24 cellular contexts compared by ENCODE assay signal in genomic region chr14:45204241-45204640, GRCh38.
"Had no signal": no experiment of that assay in that cellular context is flagged by ENCODE, and none has a peak within 500 bp of the region (broad histone marks: within the 10 kb centered on the region; RNA-seq: fewer than 3 reads in every experiment).

No MANE protein-coding gene starts in this region.

- DNase-seq: colonic mucosa; effector CD8-positive, alpha-beta T cell; endodermal cell; foreskin fibroblast; gastrocnemius medialis; heart left ventricle; islet precursor cell; kidney glomerular epithelial cell; left colon; left ventricle myocardium inferior; lower lobe of right lung; right lobe of liver; small intestine; stimulated activated CD4-positive, alpha-beta T cell treated with anti-CD3 and anti-CD28 coated beads, Interleukin-15, amount 100 ng/mL, for 24 hours; stimulated activated CD4-positive, alpha-beta T cell treated with anti-CD3 and anti-CD28 coated beads, Interleukin-2, amount 100 ng/mL, for 48 hours; stimulated activated naive B cell treated with anti-CD40 and anti-IgM and Interleukin-4, amounts not matched to agents 10 μg/mL and 1 μg/mL and 100 μg/mL, for 72 hours; upper lobe of left lung had no signal

- ATAC-seq: esophagus mucosa; gastrocnemius medialis; heart left ventricle; left colon; lower lobe of right lung; right lobe of liver; stimulated activated naive B cell treated with anti-CD40 and anti-IgM and Interleukin-4, amounts not matched to agents 10 μg/mL and 1 μg/mL and 100 μg/mL, for 72 hours had no signal

- FAIRE-seq: small intestine, urothelium cell line had no signal

- H3K27me3 Mint-ChIP-seq: dendritic cell treated with granulocyte-macrophage colony-stimulating factor and Interleukin-4, amounts not matched to agents 40 ng/mL and 50 ng/mL, for 4 days; progenitor cell of endocrine pancreas; stimulated activated naive B cell treated with anti-CD40 and anti-IgM and Interleukin-4, amounts not matched to agents 10 μg/mL and 1 μg/mL and 100 μg/mL, for 72 hours; stimulated activated naive CD8-positive, alpha-beta T cell treated with anti-CD3 and anti-CD28 coated beads, Interleukin-15, Interleukin-2, amounts not matched to agents 100 ng/mL and 50 ng/mL, for 24 hours had no signal

- H3K9me3 Mint-ChIP-seq: dendritic cell treated with granulocyte-macrophage colony-stimulating factor and Interleukin-4, amounts not matched to agents 40 ng/mL and 50 ng/mL, for 4 days; endodermal cell; nephron; neural progenitor cell; stimulated activated naive B cell treated with anti-CD40 and anti-IgM and Interleukin-4, amounts not matched to agents 10 μg/mL and 1 μg/mL and 100 μg/mL, for 72 hours; stimulated activated naive CD8-positive, alpha-beta T cell treated with anti-CD3 and anti-CD28 coated beads, Interleukin-15, Interleukin-2, amounts not matched to agents 100 ng/mL and 50 ng/mL, for 24 hours had no signal

- H3K4me3 Mint-ChIP-seq: dendritic cell treated with granulocyte-macrophage colony-stimulating factor and Interleukin-4, amounts not matched to agents 40 ng/mL and 50 ng/mL, for 4 days; endodermal cell; nephron; neural progenitor cell; stimulated activated naive B cell treated with anti-CD40 and anti-IgM and Interleukin-4, amounts not matched to agents 10 μg/mL and 1 μg/mL and 100 μg/mL, for 72 hours; stimulated activated naive CD8-positive, alpha-beta T cell treated with anti-CD3 and anti-CD28 coated beads, Interleukin-15, Interleukin-2, amounts not matched to agents 100 ng/mL and 50 ng/mL, for 24 hours had no signal

- H3K27ac Mint-ChIP-seq: dendritic cell treated with granulocyte-macrophage colony-stimulating factor and Interleukin-4, amounts not matched to agents 40 ng/mL and 50 ng/mL, for 4 days; endodermal cell; nephron; neural progenitor cell; progenitor cell of endocrine pancreas; stimulated activated naive B cell treated with anti-CD40 and anti-IgM and Interleukin-4, amounts not matched to agents 10 μg/mL and 1 μg/mL and 100 μg/mL, for 72 hours; stimulated activated naive CD8-positive, alpha-beta T cell treated with anti-CD3 and anti-CD28 coated beads, Interleukin-15, Interleukin-2, amounts not matched to agents 100 ng/mL and 50 ng/mL, for 24 hours had no signal

- H3K4me1 Mint-ChIP-seq: endodermal cell; nephron; neural progenitor cell; stimulated activated naive B cell treated with anti-CD40 and anti-IgM and Interleukin-4, amounts not matched to agents 10 μg/mL and 1 μg/mL and 100 μg/mL, for 72 hours had no signal
